In the genomic region with DNA sequence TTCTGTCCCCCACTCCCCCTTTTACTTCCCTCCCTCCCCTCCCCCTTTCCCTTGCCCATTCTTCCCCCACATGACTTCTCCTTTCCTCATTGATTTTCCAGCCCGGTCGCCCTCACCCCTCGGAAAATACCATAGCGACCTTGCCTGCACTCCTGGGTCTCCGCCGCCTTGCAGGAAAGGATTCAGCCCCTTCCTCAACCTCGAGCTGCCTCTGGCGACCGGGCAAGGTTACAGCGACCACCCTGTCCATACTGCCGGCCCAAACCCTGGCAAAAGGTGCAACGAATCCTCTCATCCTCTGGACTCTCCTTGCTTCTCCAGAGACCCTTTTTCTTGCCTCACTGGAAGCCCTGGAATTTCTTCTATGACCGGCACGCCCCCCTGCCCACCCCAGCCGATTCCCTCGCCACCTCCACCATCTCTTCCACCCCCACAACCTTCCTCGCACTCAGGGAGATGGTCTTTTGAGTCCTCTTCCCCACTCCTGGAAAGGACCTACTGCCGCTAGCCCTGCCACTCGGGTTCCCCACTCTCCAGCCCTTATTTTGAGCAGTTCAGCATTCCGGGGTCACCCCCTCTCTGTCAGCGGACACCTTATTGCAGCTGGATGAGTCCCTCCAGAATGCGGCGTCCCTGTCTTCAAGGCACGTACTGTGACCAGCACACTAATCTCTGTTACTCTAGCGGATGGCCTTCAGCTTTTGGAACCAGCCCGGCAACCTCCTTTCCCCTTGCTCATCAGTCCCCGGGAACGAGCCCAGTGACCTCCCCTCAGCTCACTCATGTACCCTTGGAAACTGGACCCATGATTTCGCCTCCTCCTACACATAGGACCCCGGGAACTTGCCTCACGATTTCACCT, we compare ENCODE assay signal across 7 cellular contexts. TPM values are rescaled to one million over a fixed set of nuclear protein-coding genes. Genes with fewer than 3 reads are reported as not detected.
A peak's percentile ranks its signal among the peaks of the same experiment; 100 is the strongest.
DNase-seq lines count a peak whose midpoint lies in the region; ATAC-seq, FAIRE-seq and TF ChIP-seq lines count a peak whose summit lies in the region.
"Had no signal": no experiment of that assay in that cellular context is flagged by ENCODE, and none has a peak within 500 bp of the region (broad histone marks: within the 10 kb centered on the region; RNA-seq: fewer than 3 reads in every experiment).

No MANE protein-coding gene starts in this region.

- no peak for TF ChIP-seq POLR2A in sigmoid colon (IDR thresholded peaks at IDR 0.05)
- TF ChIP-seq POLR2A in GM12892 (IDR thresholded peaks at IDR 0.05; ENCODE audit: low read depth, low read length), result no peak

- no peak for TF ChIP-seq CTCF in MM.1S (IDR thresholded peaks at IDR 0.05; ENCODE audit: low read length)
- TF ChIP-seq CTCF in endodermal cell (conservative IDR thresholded peaks at IDR 0.05), result no peak
- no peak for TF ChIP-seq CTCF in sigmoid colon (IDR thresholded peaks at IDR 0.05)

- H3K27me3 Mint-ChIP-seq in endodermal cell (ENCODE audit: insufficient read depth), result no peaks in the 10 kb centered on the region

- no peak for FAIRE-seq in GM12892 (lab: Jason Lieb, UNC)

- no peak for TF ChIP-seq EP300 in sigmoid colon (IDR thresholded peaks at IDR 0.05)

- DNase-seq in MM.1S, result no peak
- DNase-seq in endodermal cell, result peak; percentile 60
- DNase-seq in sigmoid colon, result peak; percentile 70
- no peak for DNase-seq in GM12892 (ENCODE audit: insufficient read length)

- H3K4me2 ChIP-seq in MM.1S (ENCODE audit: low read depth, low read length), result peak overlapping the region; percentile 99

- intact Hi-C loops in sigmoid colon (cut with DNase I), result no loop called here

- H3K36me3 ChIP-seq in MM.1S (replicated peaks; ENCODE audit: insufficient read depth, low read length), result peaks cover 3% of the 10 kb centered on the region; the same call in 1 of the 2 replicates
- peaks cover 20% of the 10 kb centered on the region for H3K36me3 ChIP-seq in endodermal cell (ENCODE audit: control insufficient read depth, insufficient read depth, low read length)
- H3K36me3 ChIP-seq in sigmoid colon, result peaks cover 0 to 25% (median 12%) of the 10 kb centered on the region in 4 donors

- ATAC-seq in GM19328 (IDR thresholded peaks at IDR 0.05; ENCODE audit: unreplicated experiment) (no peak), HG02938 (IDR thresholded peaks at IDR 0.05; ENCODE audit: unreplicated experiment) (no peak)

- no peaks in the 10 kb centered on the region for H3K9me2 ChIP-seq in MM.1S (replicated peaks; ENCODE audit: insufficient read depth, low read length)

- H3K9ac ChIP-seq in MM.1S (ENCODE audit: low read length), result peak overlapping the region; percentile 96; the same call in 1 of the 2 replicates
- peak overlapping the region; percentile 69 for H3K9ac ChIP-seq in endodermal cell (ENCODE audit: extremely low read depth, low read length, poor library complexity, severe bottlenecking)

- peaks cover 41% of the 10 kb centered on the region for H3K79me2 ChIP-seq in MM.1S (ENCODE audit: low read length)

- H3K36me3 Mint-ChIP-seq in endodermal cell (ENCODE audit: low read depth), result peaks cover 35% of the 10 kb centered on the region

- peak overlapping the region; percentile 97 for H3K27ac Mint-ChIP-seq in endodermal cell

- H3K9me3 ChIP-seq in MM.1S (replicated peaks; ENCODE audit: insufficient read depth, low read length) (no peaks in the 10 kb centered on the region), endodermal cell (ENCODE audit: control insufficient read depth, low read length) (no peaks in the 10 kb centered on the region), sigmoid colon (no peaks in the 10 kb centered on the region)

- H3K4me1 ChIP-seq in MM.1S (ENCODE audit: low read length) (peaks cover 13% of the 10 kb centered on the region), endodermal cell (ENCODE audit: control insufficient read depth, insufficient read depth, low read length) (no peaks in the 10 kb centered on the region), sigmoid colon (peaks cover 0 to 19% (median 12%) of the 10 kb centered on the region in 4 donors)

- peak overlapping the region; percentile 99 for H2AFZ ChIP-seq in MM.1S (ENCODE audit: low read length)

- peaks cover 9% of the 10 kb centered on the region; the same call in 1 of the 2 replicates for H3F3A ChIP-seq in MM.1S (ENCODE audit: insufficient read depth, low read length)

- H4K20me1 ChIP-seq in MM.1S (ENCODE audit: insufficient read depth, low read length), result no peaks in the 10 kb centered on the region

- 66 to 69% methylated on average over 29 to 31 of the region's 31 CpGs for WGBS in endodermal cell (ENCODE audit: insufficient coverage in 1 of 2, insufficient read length in 1 of 2), 2 experiments
- WGBS in sigmoid colon, 2 donors, result 60 to 63% methylated on average over 31 of the region's 31 CpGs

- H3K27ac ChIP-seq in MM.1S (ENCODE audit: low read length), result peak overlapping the region; percentile 88; the same call in 1 of the 2 replicates
- H3K27ac ChIP-seq in endodermal cell (ENCODE audit: low read depth, low read length), result peak overlapping the region; percentile 86
- H3K27ac ChIP-seq in sigmoid colon, result peak overlapping the region; percentile 93 to 99 (median 96)

- H3K4me3 ChIP-seq in MM.1S (ENCODE audit: low read length) (peak overlapping the region; percentile 95), endodermal cell (ENCODE audit: low read length) (peak overlapping the region; percentile 84), sigmoid colon (peak overlapping the region; percentile 60 to 80 (median 70))

- no peaks in the 10 kb centered on the region for H3K9me3 Mint-ChIP-seq in endodermal cell

- H3K4me1 Mint-ChIP-seq in endodermal cell, result peaks cover 17% of the 10 kb centered on the region

- peak overlapping the region; percentile 83 for H3K4me3 Mint-ChIP-seq in endodermal cell

- H3K27me3 ChIP-seq in MM.1S (replicated peaks; ENCODE audit: insufficient read depth, low read length), result no peaks in the 10 kb centered on the region
- H3K27me3 ChIP-seq in endodermal cell (ENCODE audit: control insufficient read depth, insufficient read depth, low read length, poor library complexity, severe bottlenecking), result no peaks in the 10 kb centered on the region
- H3K27me3 ChIP-seq in sigmoid colon, result no peaks in the 10 kb centered on the region

RNA-seq across cellular contexts. Expression of gene NSUN4, which starts 0.8 kb away (rescaled TPM):
- total RNA-seq in endodermal cell (10 to 100 TPM; 16.3 to 19.0 TPM), sigmoid colon (10 to 100 TPM; 11.4 to 18.6 (median 15.0) TPM)
- 16.5 TPM for polyA plus RNA-seq in endodermal cell (2013, experiment 1 of 2)
- polyA plus RNA-seq in endodermal cell (2013, experiment 2 of 2), result 15.7 TPM
- 10 to 100 TPM in 2 of 3 donors, 1 to 10 TPM in 1; 7.2 to 14.3 (median 10.6) TPM for polyA plus RNA-seq in sigmoid colon
- 19.6 TPM for polyA plus RNA-seq in GM12892 (2012; ENCODE audit: missing spikeins)

RNA-seq across cellular contexts. Expression of gene UQCRH, which starts 38.0 kb away (rescaled TPM):
- total RNA-seq in endodermal cell (100 to 1,000 TPM; 375 to 400 TPM), sigmoid colon (100 to 1,000 TPM; 414 to 610 (median 491) TPM)
- 425 TPM for polyA plus RNA-seq in endodermal cell (2013, experiment 1 of 2)
- 398 TPM for polyA plus RNA-seq in endodermal cell (2013, experiment 2 of 2)
- 1,000 to 10,000 TPM in 2 of 3 donors, 100 to 1,000 TPM in 1; 786 to 1,339 (median 1,078) TPM for polyA plus RNA-seq in sigmoid colon
- 1,313 TPM for polyA plus RNA-seq in GM12892 (2012; ENCODE audit: missing spikeins)

RNA-seq across cellular contexts. Expression of gene LRRC41, which starts 38.0 kb away (rescaled TPM):
- total RNA-seq in endodermal cell, result 10 to 100 TPM; 74.2 to 88.9 TPM
- 65.0 TPM for polyA plus RNA-seq in endodermal cell (2013, experiment 1 of 2)
- 60.3 TPM for polyA plus RNA-seq in endodermal cell (2013, experiment 2 of 2)
- total RNA-seq in sigmoid colon, result 10 to 100 TPM; 55.1 to 65.2 (median 64.3) TPM
- polyA plus RNA-seq in sigmoid colon, result 10 to 100 TPM; 21.0 to 36.0 (median 28.0) TPM
- polyA plus RNA-seq in GM12892 (2012; ENCODE audit: missing spikeins), result 51.2 TPM

RNA-seq across cellular contexts. Expression of gene FAAH, which starts 52.7 kb away (rescaled TPM):
- total RNA-seq in endodermal cell (10 to 100 TPM; 27.1 to 56.6 TPM), sigmoid colon (10 to 100 TPM in 3 of 4 donors, 1 to 10 TPM in 1; 5.4 to 17.9 (median 13.5) TPM)
- polyA plus RNA-seq in endodermal cell (2013, experiment 1 of 2), result 4.1 TPM
- 2.5 TPM for polyA plus RNA-seq in endodermal cell (2013, experiment 2 of 2)
- polyA plus RNA-seq in sigmoid colon, result 10 to 100 TPM in 1 of 3 donors, 1 to 10 TPM in 2; 7.2 to 48.1 (median 7.8) TPM
- 1.6 TPM for polyA plus RNA-seq in GM12892 (2012; ENCODE audit: missing spikeins)
- total RNA-seq: LHCN-M2 had no signal

Comparison
In these comparisons a context has a peak if more than half of its experiments do, and no peak if none do; other contexts are left out.
1. DNase-seq: peak in endodermal cell (single experiment) and sigmoid colon (single experiment); none in MM.1S (single experiment) and GM12892 (single experiment).
2. Peak in every context shown above with its lines, with median percentiles within 50 percentile points of each other: H3K27ac ChIP-seq and H3K4me3 ChIP-seq.